Comparison of ENCODE assay signal across 17 cellular contexts in genomic region chr9:112366591-112366990, GRCh38. TPM values are rescaled to one million over a fixed set of nuclear protein-coding genes. Genes with fewer than 3 reads are reported as not detected.
DNase-seq lines count a peak whose midpoint lies in the region; ATAC-seq and TF ChIP-seq lines count a peak whose summit lies in the region.
"Had no signal": no experiment of that assay in that cellular context is flagged by ENCODE, and none has a peak within 500 bp of the region (broad histone marks: within the 10 kb centered on the region; RNA-seq: fewer than 3 reads in every experiment).

No MANE protein-coding gene starts in this region.

- peak; percentile 67 for DNase-seq in H9
- peak; percentile 11 for DNase-seq in SK-MEL-5 (ENCODE audit: low read depth, low spot score)
- peak; percentile 64 for DNase-seq in islet precursor cell
- DNase-seq in AG08395 (ENCODE audit: low spot score): no peak
- no peak for DNase-seq in D341Med (ENCODE audit: low spot score)
- DNase-seq: activated CD4-positive, alpha-beta T cell treated with anti-CD3 and anti-CD28 coated beads, Interleukin-2, amount 10 ng/mL, durations not matched to agents 7 days and 5 days; activated naive CD8-positive, alpha-beta T cell treated with anti-CD3 and anti-CD28 coated beads, Interleukin-2, amount 50 U/mL, for 24 hours; activated T-cell treated with anti-CD3 and anti-CD28 coated beads, Interleukin-2, amount 50 U/mL, for 24 hours; naive B cell; NCI-H187 treated with DMSO at 0.1 percent for 48 hours; NCI-H526 treated with DMSO at 0.1 percent for 48 hours had no signal

- no peak overlapping the region for H3K14ac ChIP-seq in H9 (ENCODE audit: insufficient read depth, low read length)

- no peak overlapping the region for H3K4ac ChIP-seq in H9 (ENCODE audit: low read depth, low read length)

- no peak overlapping the region for H2BK20ac ChIP-seq in H9 (ENCODE audit: low read depth, low read length, poor library complexity, severe bottlenecking)

- no peak overlapping the region for H2BK12ac ChIP-seq in H9 (ENCODE audit: insufficient read length, low read depth, low read length)

- H3K18ac ChIP-seq in H9 (ENCODE audit: insufficient read length, low read depth, low read length): no peak overlapping the region

- H3T11ph ChIP-seq in H9 (ENCODE audit: low read length): no peak overlapping the region

- in situ Hi-C loops in SK-MEL-5 (cut with HindIII; ENCODE audit: low pct_unique_long_range_greater_than_20kb, low sequenced_read_pairs): no loop called here

- no peak overlapping the region for H4K91ac ChIP-seq in H9 (ENCODE audit: insufficient read length, low read depth, low read length)

- H2BK5ac ChIP-seq in H9 (ENCODE audit: insufficient read length, low read length): no peak overlapping the region

- H3K9me3 ChIP-seq in H9 (ENCODE audit: control insufficient read depth, low read depth, low read length): no peaks in the 10 kb centered on the region

- no peak overlapping the region for H3K27ac ChIP-seq in C4-2B
- H3K27ac ChIP-seq in H9 (ENCODE audit: insufficient read length, low read depth, low read length): no peak overlapping the region
- H3K27ac ChIP-seq: epithelial cell of prostate, thoracic aorta had no signal

- no peaks in the 10 kb centered on the region for H4K20me1 ChIP-seq in H9 (ENCODE audit: control insufficient read depth, insufficient read depth, insufficient read length)

- TF ChIP-seq CTCF in C4-2B (conservative IDR thresholded peaks at IDR 0.05) (peak; percentile 23), H9 (conservative IDR thresholded peaks at IDR 0.05) (peak; percentile 59)

- H3K79me2 ChIP-seq in H9 (ENCODE audit: insufficient read depth, low read length): no peaks in the 10 kb centered on the region

- no peak overlapping the region for H2AFZ ChIP-seq in H9 (ENCODE audit: low read length)

- H2BK120ac ChIP-seq in H9 (ENCODE audit: low read depth, low read length, poor library complexity, severe bottlenecking): no peak overlapping the region

- H3K4me3 Mint-ChIP-seq in H9: no peak overlapping the region
- H3K4me3 Mint-ChIP-seq: activated CD4-positive, alpha-beta T cell treated with anti-CD3 and anti-CD28 coated beads, Interleukin-2, amount 10 ng/mL, durations not matched to agents 7 days and 5 days; activated naive CD8-positive, alpha-beta T cell treated with anti-CD3 and anti-CD28 coated beads, Interleukin-2, amount 50 U/mL, for 24 hours; activated T-cell treated with anti-CD3 and anti-CD28 coated beads, Interleukin-2, amount 50 U/mL, for 24 hours; naive B cell had no signal

- no peaks in the 10 kb centered on the region for H3K79me1 ChIP-seq in H9 (ENCODE audit: insufficient read depth, low read depth, low read length, poor library complexity, severe bottlenecking)

- H2BK15ac ChIP-seq in H9 (ENCODE audit: low read depth, low read length): no peak overlapping the region

- 0 out of 4 replicates have a peak, but pooled peaks cover 0 to 5% of the 10 kb centered on the region in 2 experiments for H3K4me1 Mint-ChIP-seq in H9

- H3K23me2 ChIP-seq in H9 (ENCODE audit: insufficient read length, low read depth, low read length, poor library complexity, severe bottlenecking): no peaks in the 10 kb centered on the region

- no peak overlapping the region for H3K9ac ChIP-seq in H9 (ENCODE audit: extremely low read depth, insufficient read length, low read length)

- H4K8ac ChIP-seq in H9 (replicated peaks; ENCODE audit: insufficient read length, low read depth, low read length): no peak overlapping the region

- H3K36me3 Mint-ChIP-seq in H9 (ENCODE audit: insufficient read depth in 1 of 3, low read depth in 3 of 3): peaks cover 20 to 36% (median 24%) of the 10 kb centered on the region in 3 experiments

- H2AK5ac ChIP-seq in H9 (ENCODE audit: insufficient read length, low read length): no peak overlapping the region

- H3K4me2 ChIP-seq in H9 (ENCODE audit: insufficient read depth, insufficient read length, low read length): no peak overlapping the region

- H3K56ac ChIP-seq in H9 (ENCODE audit: insufficient read length, low read depth, low read length): no peak overlapping the region

- H3K23ac ChIP-seq in H9 (ENCODE audit: insufficient read length, low read depth, low read length): no peak overlapping the region

- H3K27me3 ChIP-seq in H9 (ENCODE audit: insufficient read depth, low read length): no peaks in the 10 kb centered on the region

- H3K4me1 ChIP-seq in H9 (ENCODE audit: insufficient read depth, low read length): no peaks in the 10 kb centered on the region

- WGBS in H9 (ENCODE audit: extremely low coverage, insufficient read length, low lambda C conversion rate): no CpG with 5 or more reads among the region's 3 CpGs

- ATAC-seq in HG02884 (IDR thresholded peaks at IDR 0.05; ENCODE audit: unreplicated experiment) (no peak), GM21381 (IDR thresholded peaks at IDR 0.05; ENCODE audit: unreplicated experiment) (no peak)
- ATAC-seq: activated naive CD8-positive, alpha-beta T cell treated with anti-CD3 and anti-CD28 coated beads, Interleukin-2, amount 50 U/mL, for 24 hours; Right ventricle myocardium inferior had no signal

- no peaks in the 10 kb centered on the region for H3K27me3 Mint-ChIP-seq in H9 (ENCODE audit: low read depth)
- H3K27me3 Mint-ChIP-seq: naive B cell had no signal

- H3K27ac Mint-ChIP-seq in H9: no peak overlapping the region
- H3K27ac Mint-ChIP-seq: activated CD4-positive, alpha-beta T cell treated with anti-CD3 and anti-CD28 coated beads, Interleukin-2, amount 10 ng/mL, durations not matched to agents 7 days and 5 days; activated naive CD8-positive, alpha-beta T cell treated with anti-CD3 and anti-CD28 coated beads, Interleukin-2, amount 50 U/mL, for 24 hours; activated T-cell treated with anti-CD3 and anti-CD28 coated beads, Interleukin-2, amount 50 U/mL, for 24 hours; naive B cell had no signal

- no peak overlapping the region for H4K5ac ChIP-seq in H9 (ENCODE audit: insufficient read length, low read depth, low read length)

- H3K9me3 Mint-ChIP-seq in H9: peaks cover 43 to 44% of the 10 kb centered on the region in 2 experiments

RNA-seq across cellular contexts. Expression of gene HSDL2, which starts 13.3 kb away (rescaled TPM):
- 16.5 and 16.6 TPM in 2 replicates for total RNA-seq in H9 (2021)
- total RNA-seq in SK-MEL-5 (2014; rRNA removed; shearing (Covaris generic)): 34.1 and 35.3 TPM in 2 replicates
- 22.8 and 27.6 TPM in 2 replicates for polyA plus RNA-seq in SK-MEL-5 (2015; cell fraction: cytosol; rRNA removed)
- 19.2 and 23.6 TPM in 2 replicates for polyA plus RNA-seq in SK-MEL-5 (2015; cell fraction: nucleus; rRNA removed)

RNA-seq across cellular contexts. Expression of gene PTBP3, which starts 33.2 kb away (rescaled TPM):
- 89.5 and 93.1 TPM in 2 replicates for total RNA-seq in H9 (2021)
- total RNA-seq in SK-MEL-5 (2014; rRNA removed; shearing (Covaris generic)): 41.8 and 42.7 TPM in 2 replicates
- polyA plus RNA-seq in SK-MEL-5 (2015; cell fraction: cytosol; rRNA removed): 59.9 and 72.6 TPM in 2 replicates
- 24.7 and 28.0 TPM in 2 replicates for polyA plus RNA-seq in SK-MEL-5 (2015; cell fraction: nucleus; rRNA removed)

Comparison
In these comparisons a context has a peak if more than half of its experiments do, and no peak if none do; other contexts are left out.
1. DNase-seq: peak in H9 (single experiment), SK-MEL-5 (single experiment) and islet precursor cell (single experiment); none in AG08395 (single experiment) and D341Med (single experiment).